Comparison of ENCODE assay signal across 14 cellular contexts in the genomic region with DNA sequence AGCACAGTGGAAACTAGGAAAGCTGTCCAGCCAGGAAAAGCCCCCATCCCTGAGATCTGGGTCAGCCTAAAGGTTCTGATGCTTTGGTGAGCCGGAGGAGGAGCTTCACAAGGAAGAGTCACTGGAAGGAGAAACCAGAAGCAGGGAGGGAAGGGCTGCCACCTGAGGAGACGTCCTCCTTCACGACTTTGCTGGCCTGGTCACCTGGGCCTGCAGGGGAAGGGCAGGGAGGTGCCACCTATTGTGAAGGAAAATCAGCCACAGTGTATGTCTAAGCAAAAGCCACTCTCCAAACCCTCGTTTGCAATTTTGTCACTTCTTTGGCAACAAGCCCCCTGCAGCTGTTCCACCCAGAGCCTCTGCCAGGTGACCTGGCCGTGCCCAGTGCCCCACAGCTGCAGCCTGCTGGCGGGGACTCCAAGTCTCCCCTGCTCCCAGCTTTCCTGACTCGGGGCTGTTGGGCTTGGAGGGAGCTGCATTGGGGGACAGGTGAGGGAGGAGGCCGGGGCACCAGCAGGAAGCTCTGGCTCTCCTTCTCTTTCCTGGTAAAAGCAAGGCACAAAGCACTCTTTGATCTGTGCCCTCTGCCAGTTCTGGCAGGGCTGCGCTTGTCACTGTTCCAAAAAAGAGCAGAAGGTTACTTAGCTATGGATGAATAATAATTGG.
DNase-seq lines count a peak whose midpoint lies in the region; ATAC-seq, FAIRE-seq and TF ChIP-seq lines count a peak whose summit lies in the region.
"Had no signal": no experiment of that assay in that cellular context is flagged by ENCODE, and none has a peak within 500 bp of the region (broad histone marks: within the 10 kb centered on the region; RNA-seq: fewer than 3 reads in every experiment).

No MANE protein-coding gene starts in this region.

- no peaks in the 10 kb centered on the region for H3K4me1 ChIP-seq in neural progenitor cell

- H3K27me3 ChIP-seq in neural progenitor cell = no peaks in the 10 kb centered on the region

- H2AFZ ChIP-seq in neural progenitor cell (replicated peaks) = no peak overlapping the region

- peaks cover 18% of the 10 kb centered on the region for H3K27me3 Mint-ChIP-seq in neural progenitor cell (ENCODE audit: insufficient read depth, low read depth)
- H3K27me3 Mint-ChIP-seq: activated naive CD4-positive, alpha-beta T cell treated with anti-CD3 and anti-CD28 coated beads, Interleukin-2, amount 50 U/mL, for 24 hours had no signal

- peaks cover 12% of the 10 kb centered on the region for H3K4me1 Mint-ChIP-seq in neural progenitor cell

- H3K36me3 Mint-ChIP-seq in neural progenitor cell = no peaks in the 10 kb centered on the region
- H3K36me3 Mint-ChIP-seq: activated naive CD4-positive, alpha-beta T cell treated with anti-CD3 and anti-CD28 coated beads, Interleukin-2, amount 50 U/mL, for 24 hours had no signal

- peaks cover 7% of the 10 kb centered on the region for H3K9me3 Mint-ChIP-seq in neural progenitor cell
- H3K9me3 Mint-ChIP-seq: activated naive CD4-positive, alpha-beta T cell treated with anti-CD3 and anti-CD28 coated beads, Interleukin-2, amount 50 U/mL, for 24 hours had no signal

- no peak overlapping the region for H3K4me3 Mint-ChIP-seq in neural progenitor cell
- H3K4me3 Mint-ChIP-seq: activated naive CD4-positive, alpha-beta T cell treated with anti-CD3 and anti-CD28 coated beads, Interleukin-2, amount 50 U/mL, for 24 hours had no signal

- H3K4me2 ChIP-seq in neural progenitor cell = no peak overlapping the region

- no peak for ATAC-seq in GM18858 (IDR thresholded peaks at IDR 0.05; ENCODE audit: unreplicated experiment)

- H3K79me2 ChIP-seq in neural progenitor cell (ENCODE audit: low read depth) = no peaks in the 10 kb centered on the region

- H4K20me1 ChIP-seq in neural progenitor cell (ENCODE audit: low read depth) = no peaks in the 10 kb centered on the region

- H3F3A ChIP-seq in neural progenitor cell (ENCODE audit: low read depth) = no peaks in the 10 kb centered on the region

- no peak for FAIRE-seq in GM19239 (lab: Jason Lieb, UNC)
- FAIRE-seq: endometrium had no signal

- H3K9ac ChIP-seq in neural progenitor cell = no peak overlapping the region

- H3K4me3 ChIP-seq in LNCaP clone FGC (ENCODE audit: low read depth, low read length) = no peak overlapping the region
- H3K4me3 ChIP-seq in neural progenitor cell = no peak overlapping the region

- H3K27ac Mint-ChIP-seq in neural progenitor cell = peak overlapping the region; percentile 1
- H3K27ac Mint-ChIP-seq: activated naive CD4-positive, alpha-beta T cell treated with anti-CD3 and anti-CD28 coated beads, Interleukin-2, amount 50 U/mL, for 24 hours had no signal

- DNase-seq in DMS 273 (lab: John Stamatoyannopoulos, UW; ENCODE audit: unreplicated experiment) (peak; percentile 88), LNCaP clone FGC (ENCODE audit: low read depth) (peak; percentile 17), SW480 (ENCODE audit: low spot score) (peak; percentile 56), neural progenitor cell (ENCODE audit: low spot score) (no peak), germinal center (ENCODE audit: low spot score) (no peak), GM19239 (ENCODE audit: insufficient read length, low spot score) (no peak), SW 1271 (lab: John Stamatoyannopoulos, UW) (no peak)
- DNase-seq: activated CD8-positive, alpha-beta memory T cell treated with anti-CD3 and anti-CD28 coated beads, Interleukin-2, amount 50 U/mL, for 4 hours; islet precursor cell; stimulated activated naive CD4-positive, alpha-beta T cell had no signal

- no peaks in the 10 kb centered on the region for H3K36me3 ChIP-seq in neural progenitor cell

- TF ChIP-seq CTCF in LNCaP clone FGC (IDR thresholded peaks at IDR 0.05; ENCODE audit: control insufficient read depth, extremely low read depth, insufficient read depth) = no peak
- TF ChIP-seq CTCF in neural progenitor cell (IDR thresholded peaks at IDR 0.05) = no peak

- H3K27ac ChIP-seq in neural progenitor cell = no peak overlapping the region
- H3K27ac ChIP-seq: HL-60 had no signal

- H3K9me3 ChIP-seq in neural progenitor cell (ENCODE audit: low read depth) = no peaks in the 10 kb centered on the region

Comparison
In these comparisons a context has a peak if more than half of its experiments do, and no peak if none do; other contexts are left out.
1. DNase-seq: peak in DMS 273 (single experiment), LNCaP clone FGC (single experiment) and SW480 (single experiment); none in neural progenitor cell (single experiment), germinal center (single experiment), GM19239 (single experiment) and SW 1271 (0 of 2).